In the genomic region with DNA sequence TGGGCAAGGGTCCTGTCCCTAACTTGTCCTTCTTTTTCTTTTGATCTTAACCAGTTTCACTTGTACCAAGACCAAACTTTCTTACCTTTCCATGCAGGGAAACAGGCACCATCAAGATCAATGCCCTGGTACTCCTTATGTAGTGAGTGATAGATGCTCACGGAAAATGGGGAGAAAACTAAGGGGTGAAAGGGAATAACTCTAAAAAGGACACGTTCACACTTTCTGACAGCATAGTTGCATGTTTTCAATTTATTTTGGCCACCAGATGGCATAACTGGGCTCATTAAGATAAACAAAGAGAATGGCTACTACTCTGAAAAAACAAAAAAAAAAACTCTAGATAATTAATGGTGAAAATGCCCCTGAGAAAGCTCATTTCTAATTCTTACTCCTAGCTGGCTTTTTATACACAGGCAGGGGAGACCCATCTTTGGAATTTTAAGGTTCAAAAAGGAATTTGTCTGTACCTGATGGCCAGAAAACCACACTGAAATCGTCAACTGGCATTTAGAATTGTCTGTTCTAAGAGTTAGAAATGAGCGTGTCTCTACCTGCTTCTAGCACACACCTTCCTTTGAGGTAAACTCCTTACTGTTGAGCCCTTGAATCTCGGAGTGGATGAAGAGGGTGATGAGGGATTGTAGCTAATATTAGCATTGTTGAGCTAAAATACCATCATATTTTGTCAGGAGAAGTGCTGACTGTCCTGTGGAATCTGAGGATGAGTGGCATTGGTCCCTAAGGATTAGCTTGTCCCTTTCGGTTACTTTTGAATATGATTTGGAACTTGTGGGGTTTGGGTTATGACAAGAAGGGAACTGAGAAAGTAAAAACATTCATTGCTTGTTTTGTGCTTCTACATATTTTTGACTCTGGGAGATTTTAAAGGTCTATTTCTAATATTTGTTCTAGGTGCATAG, we compare ENCODE assay signal across 8 cellular contexts.
DNase-seq lines count a peak whose midpoint lies in the region; ATAC-seq and TF ChIP-seq lines count a peak whose summit lies in the region.

No MANE protein-coding gene starts in this region.

- H3K4me3 ChIP-seq in OCI-LY7 (ENCODE audit: low read depth, low read length, poor library complexity, severe bottlenecking) (no peak overlapping the region), endodermal cell (ENCODE audit: low read length) (no peak overlapping the region)

- H3K9me3 ChIP-seq in OCI-LY7 (ENCODE audit: low read length) (no peaks in the 10 kb centered on the region), endodermal cell (ENCODE audit: control insufficient read depth, low read length) (no peaks in the 10 kb centered on the region)

- H3K27ac ChIP-seq in OCI-LY7 (ENCODE audit: low read depth, low read length, poor library complexity, severe bottlenecking) (no peak overlapping the region), endodermal cell (ENCODE audit: low read depth, low read length) (no peak overlapping the region)

- H3K79me2 ChIP-seq in OCI-LY7 (ENCODE audit: insufficient read depth, low read depth, low read length) = no peaks in the 10 kb centered on the region

- peak overlapping the region; percentile 11; the same call in 1 of the 2 replicates for H2AFZ ChIP-seq in OCI-LY7 (ENCODE audit: low read length)

- TF ChIP-seq CTCF in OCI-LY7 (conservative IDR thresholded peaks at IDR 0.05; ENCODE audit: low read length) (peak; percentile 86), endodermal cell (conservative IDR thresholded peaks at IDR 0.05) (peak; percentile 66), nephron (IDR thresholded peaks at IDR 0.05; ENCODE audit: unreplicated experiment in 3 of 3) (peak in 2 of 3 experiments; percentile 42 to 53)

- no peaks in the 10 kb centered on the region for H3K9me2 ChIP-seq in OCI-LY7 (ENCODE audit: insufficient read depth, low read length)

- no peaks in the 10 kb centered on the region for H3K27me3 ChIP-seq in endodermal cell (ENCODE audit: control insufficient read depth, insufficient read depth, low read length, poor library complexity, severe bottlenecking)

- 71 to 82% methylated on average over 6 of the region's 6 CpGs for WGBS in endodermal cell (ENCODE audit: insufficient coverage in 1 of 2, insufficient read length in 1 of 2), 2 experiments

- no peaks in the 10 kb centered on the region for H4K20me1 ChIP-seq in OCI-LY7 (ENCODE audit: insufficient read depth, low read length)

- H3K9me3 Mint-ChIP-seq in endodermal cell (no peaks in the 10 kb centered on the region), nephron (no peaks in the 10 kb centered on the region)

- no peak overlapping the region for H3K4me2 ChIP-seq in OCI-LY7 (ENCODE audit: low read length)

- H3K4me1 ChIP-seq in OCI-LY7 (ENCODE audit: insufficient read depth, low read length, poor library complexity, severe bottlenecking) (no peaks in the 10 kb centered on the region), endodermal cell (ENCODE audit: control insufficient read depth, insufficient read depth, low read length) (peaks cover 4% of the 10 kb centered on the region)

- H3K27ac Mint-ChIP-seq in endodermal cell (peak overlapping the region; percentile 7), nephron (peak overlapping the region in 2 of 3 experiments; percentile 65 to 86)

- H3K27me3 Mint-ChIP-seq in endodermal cell (ENCODE audit: insufficient read depth) (no peaks in the 10 kb centered on the region), nephron (ENCODE audit: low read depth) (peaks cover 4% of the 10 kb centered on the region)

- no peak overlapping the region for H3K9ac ChIP-seq in endodermal cell (ENCODE audit: extremely low read depth, low read length, poor library complexity, severe bottlenecking)

- no TSS peak for BruUV-seq in OCI-LY7 (replicated peaks; lab: Mats Ljungman, UMichigan)

- H3K36me3 ChIP-seq in OCI-LY7 (ENCODE audit: insufficient read depth, low read length) (no peaks in the 10 kb centered on the region), endodermal cell (ENCODE audit: control insufficient read depth, insufficient read depth, low read length) (no peaks in the 10 kb centered on the region)

- H3K4me1 Mint-ChIP-seq in endodermal cell (peaks cover 28% of the 10 kb centered on the region), nephron (peaks cover 18% of the 10 kb centered on the region)

- POLR2A ChIA-PET in OCI-LY7 (lab: Charles Lee) = interaction anchor here (0.6 to 1.1 kb wide), 3 partner anchors 11 to 496 kb away, joined by 3 to 4 read pairs (median 3); partner anchors contain the start of gene DDR1

- DNase-seq in Right ventricle myocardium superior (no peak), cardiac septum (ENCODE audit: low spot score) (no peak), OCI-LY7 (ENCODE audit: low spot score) (peak; percentile 62), endodermal cell (no peak), OCI-M2 (lab: John Stamatoyannopoulos, UW; ENCODE audit: unreplicated experiment) (no peak)

- peak; percentile 45 for ATAC-seq in Right ventricle myocardium superior (ENCODE audit: poor library complexity)
- ATAC-seq in HG02763 (IDR thresholded peaks at IDR 0.05; ENCODE audit: unreplicated experiment) = no peak
- ATAC-seq in HG03469 (IDR thresholded peaks at IDR 0.05; ENCODE audit: unreplicated experiment) = no peak

- intact Hi-C loops in Right ventricle myocardium superior (cut with DNase I) (loop anchor here (5.0 kb wide), 1 partner anchor 80 kb away; the partner anchor contains the start of genes FLOT1 and IER3), cardiac septum (cut with DNase I) (loop anchor here (5.0 kb wide), 2 partner anchors 45 to 80 kb away; partner anchors contain the start of genes FLOT1 and IER3), OCI-LY7 (cut with micrococcal nuclease; ENCODE audit: unreplicated experiment) (loop anchor here (2.0 kb wide), 1 partner anchor 265 kb away; no protein-coding TSS in a partner anchor)

- CTCF ChIA-PET in OCI-LY7 (lab: Charles Lee; ENCODE audit: unreplicated experiment) = interaction anchor here (0.6 to 1.7 kb wide), 3 partner anchors 10 to 1983 kb away, joined by 3 to 7 read pairs (median 3); no protein-coding TSS in a partner anchor

- H3K36me3 Mint-ChIP-seq in endodermal cell (ENCODE audit: low read depth) (no peaks in the 10 kb centered on the region), nephron (ENCODE audit: low read depth) (no peaks in the 10 kb centered on the region)

- no peak overlapping the region for H3K4me3 Mint-ChIP-seq in endodermal cell
- H3K4me3 Mint-ChIP-seq in nephron = no peak overlapping the region
